ENCODE assay signal across 1 cellular context in the genomic region with DNA sequence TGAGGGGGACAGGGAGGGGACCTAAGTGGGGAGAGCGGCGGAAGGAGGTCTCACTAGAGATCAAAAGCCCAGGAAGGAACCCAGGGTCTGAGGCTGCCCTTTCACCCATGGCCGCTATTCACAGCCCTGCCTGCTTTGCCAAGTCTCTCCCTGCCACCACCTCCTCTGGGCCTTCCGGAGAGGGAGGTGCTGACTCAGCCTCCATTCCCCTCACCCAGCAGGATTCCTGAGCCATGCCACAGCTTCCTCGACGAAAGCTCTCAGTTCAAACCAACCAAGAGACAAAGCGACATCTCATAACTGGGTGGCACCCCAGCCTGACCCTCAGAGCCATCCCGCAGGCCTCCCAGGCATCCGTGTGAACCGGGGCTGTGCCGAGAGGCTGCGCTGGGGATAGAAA.
TF ChIP-seq lines count a peak whose summit lies in the region.

No MANE protein-coding gene starts in this region.

TF ChIP-seq in GM23338, 12 proteins besides CTCF, POLR2A, EP300 and RAD21 (continued from another document):
- no peak for TF ChIP-seq CREB1 (CRISPR knock-in tag; IDR thresholded peaks at IDR 0.05; ENCODE audit: low read depth)
